Comparison of ENCODE assay signal across 30 cellular contexts in the genomic region with DNA sequence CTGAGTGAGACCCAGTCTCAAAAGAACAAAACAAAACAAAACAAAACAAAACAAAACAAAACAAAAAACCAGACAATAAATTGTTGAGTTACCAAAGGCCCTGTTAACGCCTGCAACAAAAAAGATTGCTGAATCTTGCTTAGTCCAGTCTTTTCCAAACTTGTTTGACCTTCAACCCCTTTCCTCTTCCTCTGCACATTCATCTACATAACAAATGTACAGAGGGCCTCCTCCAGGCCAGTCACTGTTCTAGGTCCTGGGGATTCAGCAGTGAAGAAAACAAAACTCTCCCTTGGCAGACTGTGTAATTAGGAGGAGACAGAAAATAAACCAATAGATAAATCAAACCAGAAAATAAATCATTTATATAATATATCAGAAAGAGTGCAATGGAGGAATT.
"Had no signal": no experiment of that assay in that cellular context is flagged by ENCODE, and none has a peak within 500 bp of the region (broad histone marks: within the 10 kb centered on the region; RNA-seq: fewer than 3 reads in every experiment).

No MANE protein-coding gene starts in this region.

- ATAC-seq: activated T-cell treated with anti-CD3 and anti-CD28 coated beads, Interleukin-2, amount 50 U/mL, for 72 hours; esophagus mucosa had no signal

- DNase-seq: activated CD4-positive, alpha-beta memory T cell treated with anti-CD3 and anti-CD28 coated beads, Interleukin-2, amount 10 ng/mL, durations not matched to agents 7 days and 5 days; activated CD4-positive, alpha-beta T cell treated with anti-CD3 and anti-CD28 coated beads for 1 hour; activated CD4-positive, alpha-beta T cell treated with anti-CD3 and anti-CD28 coated beads for 4 hours; activated CD4-positive, alpha-beta T cell treated with anti-CD3 and anti-CD28 coated beads, Interleukin-2, amount 10 ng/mL, durations not matched to agents 7 days and 5 days; activated CD4-positive, alpha-beta T cell treated with anti-CD3 and anti-CD28 coated beads, Interleukin-2, amount 50 U/mL, for 4 hours; activated CD8-positive, alpha-beta memory T cell treated with anti-CD3 and anti-CD28 coated beads, Interleukin-2, amount 50 U/mL, for 48 hours; activated gamma-delta T cell; activated naive CD4-positive, alpha-beta T cell; activated naive CD4-positive, alpha-beta T cell treated with anti-CD3 and anti-CD28 coated beads, Interleukin-2, amount 50 U/mL, for 16 hours; activated T-cell treated with anti-CD3 and anti-CD28 coated beads for 4 hours; activated T-cell treated with anti-CD3 and anti-CD28 coated beads, Interleukin-2, amount 50 U/mL, for 24 hours; activated T-cell treated with anti-CD3 and anti-CD28 coated beads, Interleukin-2, amount 50 U/mL, for 72 hours; amniotic stem cell; anterior cingulate cortex; brain microvascular endothelial cell; dorsolateral prefrontal cortex; effector memory CD4-positive, alpha-beta T cell; endodermal cell; foreskin fibroblast; head of caudate nucleus; T-helper 1 cell; T-helper 2 cell had no signal

- H3K27me3 ChIP-seq: brain microvascular endothelial cell, dorsolateral prefrontal cortex had no signal

- FAIRE-seq: astrocyte, bronchial epithelial cell, frontal cortex had no signal

- H3K36me3 ChIP-seq: brain microvascular endothelial cell had no signal

- H3K4me3 Mint-ChIP-seq: activated CD4-positive, alpha-beta memory T cell treated with anti-CD3 and anti-CD28 coated beads, Interleukin-2, amount 10 ng/mL, durations not matched to agents 7 days and 5 days; activated CD4-positive, alpha-beta T cell treated with anti-CD3 and anti-CD28 coated beads, Interleukin-2, amount 10 ng/mL, durations not matched to agents 7 days and 5 days; activated naive CD8-positive, alpha-beta T cell; activated T-cell treated with anti-CD3 and anti-CD28 coated beads, Interleukin-2, amount 50 U/mL, for 24 hours; activated T-cell treated with anti-CD3 and anti-CD28 coated beads, Interleukin-2, amount 50 U/mL, for 72 hours; central memory CD8-positive, alpha-beta T cell; dendritic cell treated with granulocyte-macrophage colony-stimulating factor and Interleukin-4, amounts not matched to agents 40 ng/mL and 50 ng/mL, for 4 days; endodermal cell had no signal

- H3K9me3 Mint-ChIP-seq: activated CD4-positive, alpha-beta memory T cell treated with anti-CD3 and anti-CD28 coated beads, Interleukin-2, amount 10 ng/mL, durations not matched to agents 7 days and 5 days; activated CD4-positive, alpha-beta T cell treated with anti-CD3 and anti-CD28 coated beads, Interleukin-2, amount 10 ng/mL, durations not matched to agents 7 days and 5 days; activated T-cell treated with anti-CD3 and anti-CD28 coated beads, Interleukin-2, amount 50 U/mL, for 24 hours; activated T-cell treated with anti-CD3 and anti-CD28 coated beads, Interleukin-2, amount 50 U/mL, for 72 hours; dendritic cell treated with granulocyte-macrophage colony-stimulating factor and Interleukin-4, amounts not matched to agents 40 ng/mL and 50 ng/mL, for 4 days had no signal

- H3K27ac Mint-ChIP-seq: activated CD4-positive, alpha-beta memory T cell treated with anti-CD3 and anti-CD28 coated beads, Interleukin-2, amount 10 ng/mL, durations not matched to agents 7 days and 5 days; activated CD4-positive, alpha-beta T cell treated with anti-CD3 and anti-CD28 coated beads, Interleukin-2, amount 10 ng/mL, durations not matched to agents 7 days and 5 days; activated naive CD8-positive, alpha-beta T cell; activated T-cell treated with anti-CD3 and anti-CD28 coated beads, Interleukin-2, amount 50 U/mL, for 24 hours; activated T-cell treated with anti-CD3 and anti-CD28 coated beads, Interleukin-2, amount 50 U/mL, for 72 hours; dendritic cell treated with granulocyte-macrophage colony-stimulating factor and Interleukin-4, amounts not matched to agents 40 ng/mL and 50 ng/mL, for 4 days; endodermal cell had no signal

- H3K4me3 ChIP-seq: coronary artery, dorsolateral prefrontal cortex had no signal

- H3K36me3 Mint-ChIP-seq: activated naive CD8-positive, alpha-beta T cell had no signal

- H3K4me1 Mint-ChIP-seq: activated CD4-positive, alpha-beta memory T cell treated with anti-CD3 and anti-CD28 coated beads, Interleukin-2, amount 10 ng/mL, durations not matched to agents 7 days and 5 days; activated CD4-positive, alpha-beta T cell treated with anti-CD3 and anti-CD28 coated beads, Interleukin-2, amount 10 ng/mL, durations not matched to agents 7 days and 5 days; central memory CD8-positive, alpha-beta T cell had no signal

- H3K27me3 Mint-ChIP-seq: activated CD4-positive, alpha-beta memory T cell treated with anti-CD3 and anti-CD28 coated beads, Interleukin-2, amount 10 ng/mL, durations not matched to agents 7 days and 5 days; activated CD4-positive, alpha-beta T cell treated with anti-CD3 and anti-CD28 coated beads, Interleukin-2, amount 10 ng/mL, durations not matched to agents 7 days and 5 days; activated naive CD8-positive, alpha-beta T cell; activated T-cell treated with anti-CD3 and anti-CD28 coated beads, Interleukin-2, amount 50 U/mL, for 24 hours; central memory CD8-positive, alpha-beta T cell; dendritic cell treated with granulocyte-macrophage colony-stimulating factor and Interleukin-4, amounts not matched to agents 40 ng/mL and 50 ng/mL, for 4 days had no signal

- H3K27ac ChIP-seq: brain microvascular endothelial cell, coronary artery, dorsolateral prefrontal cortex had no signal
